ENCODE assay signal across 18 cellular contexts in the genomic region with DNA sequence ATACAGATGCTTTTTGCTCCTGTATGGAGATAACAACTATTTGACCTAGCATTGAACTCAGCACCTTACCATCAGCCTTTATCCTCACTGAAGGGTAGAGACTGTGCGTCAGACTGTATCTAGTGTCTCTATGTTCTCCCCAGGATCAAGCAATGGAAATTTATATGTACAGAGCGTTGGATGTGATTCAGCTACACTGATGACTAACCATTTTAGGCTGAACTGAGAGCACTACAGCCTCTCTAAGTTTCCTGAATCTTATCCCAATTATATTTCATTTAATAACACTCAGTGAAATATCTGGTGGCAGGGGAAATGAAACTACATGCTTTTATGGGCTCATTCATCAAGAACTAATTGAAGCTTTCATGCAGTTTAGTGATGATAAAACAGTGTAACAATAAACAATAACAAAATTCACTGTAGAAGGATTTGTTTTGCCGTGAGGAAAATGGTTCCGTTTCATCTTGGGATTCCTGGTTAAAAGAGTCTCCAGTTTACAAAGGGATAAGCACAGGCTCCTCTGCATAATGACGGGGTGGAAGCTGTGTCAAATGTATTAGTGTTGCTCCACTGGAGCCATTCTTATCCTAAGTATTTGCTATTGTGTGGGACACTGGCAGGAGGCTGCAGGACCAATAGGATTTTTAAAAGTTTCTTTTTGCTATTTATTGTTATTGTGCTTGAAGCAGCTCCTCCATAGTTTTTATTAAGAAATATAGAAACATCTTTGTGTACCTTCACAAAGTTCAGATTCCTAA.
DNase-seq lines count a peak whose midpoint lies in the region; ATAC-seq and TF ChIP-seq lines count a peak whose summit lies in the region.
"Had no signal": no experiment of that assay in that cellular context is flagged by ENCODE, and none has a peak within 500 bp of the region (broad histone marks: within the 10 kb centered on the region; RNA-seq: fewer than 3 reads in every experiment).

No MANE protein-coding gene starts in this region.

- H3K4me1 ChIP-seq in GM23338 (ENCODE audit: insufficient read depth) (peaks cover 11% of the 10 kb centered on the region), neuronal stem cell (ENCODE audit: control insufficient read depth in 2 of 2, insufficient read depth in 1 of 2, low read depth in 1 of 2, low read length in 2 of 2) (peaks cover 6 to 16% of the 10 kb centered on the region in 2 donors)
- H3K4me1 ChIP-seq: heart left ventricle, pancreas had no signal

- no peak overlapping the region for H4K8ac ChIP-seq in neuronal stem cell (ENCODE audit: low read depth, low read length)

- H3K4me2 ChIP-seq in GM23338 (peak overlapping the region; percentile 26), neuronal stem cell (ENCODE audit: insufficient read depth, low read length, poor library complexity, severe bottlenecking) (no peak overlapping the region)

- H2AFZ ChIP-seq in GM23338 (no peak overlapping the region), neuronal stem cell (ENCODE audit: low read length) (peak overlapping the region; percentile 41)

- H3K4me3 ChIP-seq in GM23338 = no peak overlapping the region
- H3K4me3 ChIP-seq in neuronal stem cell (ENCODE audit: low read length in 2 of 2) = peak overlapping the region in 1 of 2 donors; percentile 18
- H3K4me3 ChIP-seq: heart left ventricle, pancreas had no signal

- H3K9me2 ChIP-seq in GM23338 (ENCODE audit: insufficient read depth) = no peaks in the 10 kb centered on the region

- ATAC-seq in GM23338 = peak; percentile 96
- peak; percentile 51 for ATAC-seq in esophagus mucosa
- ATAC-seq in GM18519 (IDR thresholded peaks at IDR 0.05; ENCODE audit: low FRiP score, unreplicated experiment) = no peak
- ATAC-seq in HG03095 (IDR thresholded peaks at IDR 0.05; ENCODE audit: unreplicated experiment) = no peak
- ATAC-seq: activated CD8-positive, alpha-beta T cell treated with anti-CD3 and anti-CD28 coated beads, Interleukin-2, amount 10 ng/mL, durations not matched to agents 7 days and 5 days; heart left ventricle; pancreas; stimulated activated naive CD8-positive, alpha-beta T cell treated with anti-CD3 and anti-CD28 coated beads, Interleukin-15, amount 100 ng/mL, for 72 hours had no signal

- no peak overlapping the region for H3K4ac ChIP-seq in neuronal stem cell (ENCODE audit: low read length)

- H2BK12ac ChIP-seq in neuronal stem cell (ENCODE audit: low read length) = no peak overlapping the region

- no peaks in the 10 kb centered on the region for H3K27me3 Mint-ChIP-seq in GM23338 (ENCODE audit: insufficient read depth, low read depth, poor library complexity)
- no peaks in the 10 kb centered on the region for H3K27me3 Mint-ChIP-seq in activated naive CD4-positive, alpha-beta T cell treated with anti-CD3 and anti-CD28 coated beads, Interleukin-2, amount 10 ng/mL, durations not matched to agents 7 days and 5 days
- H3K27me3 Mint-ChIP-seq: CD4-positive, alpha-beta memory T cell; stimulated activated naive CD8-positive, alpha-beta T cell treated with anti-CD3 and anti-CD28 coated beads, Interleukin-15, amount 100 ng/mL, for 72 hours had no signal

- H3K4me1 Mint-ChIP-seq in GM23338 = peaks cover 28% of the 10 kb centered on the region
- H3K4me1 Mint-ChIP-seq in activated naive CD4-positive, alpha-beta T cell treated with anti-CD3 and anti-CD28 coated beads, Interleukin-2, amount 10 ng/mL, durations not matched to agents 7 days and 5 days = no peaks in the 10 kb centered on the region
- H3K4me1 Mint-ChIP-seq: CD4-positive, alpha-beta memory T cell; stimulated activated naive CD8-positive, alpha-beta T cell treated with anti-CD3 and anti-CD28 coated beads, Interleukin-15, amount 100 ng/mL, for 72 hours had no signal

- H3K27ac ChIP-seq in GM23338 (ENCODE audit: low read depth) (no peak overlapping the region), neuronal stem cell (replicated peaks; ENCODE audit: low read length) (no peak overlapping the region)
- H3K27ac ChIP-seq: heart left ventricle, pancreas had no signal

- H3K27ac Mint-ChIP-seq in GM23338 = no peak overlapping the region
- no peak overlapping the region for H3K27ac Mint-ChIP-seq in activated naive CD4-positive, alpha-beta T cell treated with anti-CD3 and anti-CD28 coated beads, Interleukin-2, amount 10 ng/mL, durations not matched to agents 7 days and 5 days
- H3K27ac Mint-ChIP-seq: activated CD8-positive, alpha-beta T cell treated with anti-CD3 and anti-CD28 coated beads, Interleukin-2, amount 10 ng/mL, durations not matched to agents 7 days and 5 days; CD4-positive, alpha-beta memory T cell; stimulated activated naive CD8-positive, alpha-beta T cell treated with anti-CD3 and anti-CD28 coated beads, Interleukin-15, amount 100 ng/mL, for 72 hours had no signal

- no peak overlapping the region for H3K14ac ChIP-seq in neuronal stem cell (ENCODE audit: low read length)

- WGBS in neuronal stem cell (ENCODE audit: extremely low coverage in 2 of 2, insufficient read length in 2 of 2, insufficient replicate concordance in 1 of 2), 2 donors = no CpG with 5 or more reads among the region's 5 CpGs

- H2BK15ac ChIP-seq in neuronal stem cell (ENCODE audit: low read length) = no peak overlapping the region

- CTCF ChIA-PET in activated naive CD4-positive, alpha-beta T cell treated with anti-CD3 and anti-CD28 coated beads, Interleukin-2, amount 10 ng/mL, durations not matched to agents 7 days and 5 days (lab: Charles Lee) = no interaction called here

- H3K27me3 ChIP-seq in GM23338 (ENCODE audit: insufficient read depth) (no peaks in the 10 kb centered on the region), neuronal stem cell (ENCODE audit: control insufficient read depth in 3 of 3, insufficient read depth in 3 of 3, low read depth in 1 of 3, low read length in 3 of 3) (no peaks in the 10 kb centered on the region)
- H3K27me3 ChIP-seq: heart left ventricle, pancreas had no signal

- H2BK5ac ChIP-seq in neuronal stem cell (ENCODE audit: low read length) = no peak overlapping the region

- H3K79me1 ChIP-seq in neuronal stem cell (ENCODE audit: low read depth, low read length) = no peaks in the 10 kb centered on the region

- no peak overlapping the region for H2AK5ac ChIP-seq in neuronal stem cell (ENCODE audit: low read depth, low read length)

- H3K79me2 ChIP-seq in GM23338 (replicated peaks; ENCODE audit: insufficient read depth) = no peaks in the 10 kb centered on the region

- no peaks in the 10 kb centered on the region for H3K9me3 Mint-ChIP-seq in GM23338
- no peaks in the 10 kb centered on the region for H3K9me3 Mint-ChIP-seq in activated naive CD4-positive, alpha-beta T cell treated with anti-CD3 and anti-CD28 coated beads, Interleukin-2, amount 10 ng/mL, durations not matched to agents 7 days and 5 days

- no peak overlapping the region for H4K91ac ChIP-seq in neuronal stem cell (ENCODE audit: low read depth, low read length, poor library complexity)

- H3F3A ChIP-seq in GM23338 (replicated peaks; ENCODE audit: low read depth) = no peaks in the 10 kb centered on the region

- no peak overlapping the region for H3K18ac ChIP-seq in neuronal stem cell (ENCODE audit: low read length)

- no peak overlapping the region for H3K4me3 Mint-ChIP-seq in GM23338
- H3K4me3 Mint-ChIP-seq in activated naive CD4-positive, alpha-beta T cell treated with anti-CD3 and anti-CD28 coated beads, Interleukin-2, amount 10 ng/mL, durations not matched to agents 7 days and 5 days = no peak overlapping the region
- H3K4me3 Mint-ChIP-seq: activated CD8-positive, alpha-beta T cell treated with anti-CD3 and anti-CD28 coated beads, Interleukin-2, amount 10 ng/mL, durations not matched to agents 7 days and 5 days; CD4-positive, alpha-beta memory T cell; stimulated activated naive CD8-positive, alpha-beta T cell treated with anti-CD3 and anti-CD28 coated beads, Interleukin-15, amount 100 ng/mL, for 72 hours had no signal

- DNase-seq in GM23338 (ENCODE audit: low spot score) (peak; percentile 44), NCI-H774 (lab: John Stamatoyannopoulos, UW) (peak; percentile 16), neuronal stem cell (ENCODE audit: low spot score) (peak; percentile 85), NCI-H1436 treated with DMSO at 0.1 percent for 48 hours (lab: John Stamatoyannopoulos, UW) (no peak)
- no peak for DNase-seq in activated naive CD4-positive, alpha-beta T cell treated with anti-CD3 and anti-CD28 coated beads, Interleukin-2, amount 10 ng/mL, durations not matched to agents 7 days and 5 days
- DNase-seq: activated CD8-positive, alpha-beta T cell treated with anti-CD3 and anti-CD28 coated beads, Interleukin-2, amount 10 ng/mL, durations not matched to agents 7 days and 5 days; activated naive CD4-positive, alpha-beta T cell treated with anti-CD3 and anti-CD28 coated beads, Interleukin-2, amount 50 U/mL, for 16 hours; CD4-positive, alpha-beta memory T cell; cortex of kidney; heart left ventricle; mammary epithelial cell; NCI-H1694 treated with DMSO at 0.1 percent for 48 hours; pancreas; stimulated activated naive CD8-positive, alpha-beta T cell treated with anti-CD3 and anti-CD28 coated beads, Interleukin-15, amount 100 ng/mL, for 72 hours; T-helper 2 cell had no signal

- H2BK120ac ChIP-seq in neuronal stem cell (ENCODE audit: low read depth, low read length) = no peak overlapping the region

- H4K20me1 ChIP-seq in GM23338 (replicated peaks; ENCODE audit: insufficient read depth) = no peaks in the 10 kb centered on the region

- H3K9me3 ChIP-seq in neuronal stem cell (replicated peaks in 1 of 2; ENCODE audit: control insufficient read depth in 2 of 2, insufficient read depth in 1 of 2, low read depth in 1 of 2, low read length in 2 of 2) = no peaks in the 10 kb centered on the region
- H3K9me3 ChIP-seq: heart left ventricle, pancreas had no signal

- no peak overlapping the region for H3K23ac ChIP-seq in neuronal stem cell (ENCODE audit: low read depth, low read length, poor library complexity)

- TF ChIP-seq CTCF in GM23338 (conservative IDR thresholded peaks at IDR 0.05; ENCODE audit: low read depth in 2 of 2) = no peak

- no peaks in the 10 kb centered on the region for H3K36me3 Mint-ChIP-seq in GM23338 (ENCODE audit: low read depth)
- H3K36me3 Mint-ChIP-seq in activated naive CD4-positive, alpha-beta T cell treated with anti-CD3 and anti-CD28 coated beads, Interleukin-2, amount 10 ng/mL, durations not matched to agents 7 days and 5 days = no peaks in the 10 kb centered on the region
- H3K36me3 Mint-ChIP-seq: CD4-positive, alpha-beta memory T cell had no signal

- H3K9ac ChIP-seq in neuronal stem cell (ENCODE audit: low read depth, low read length, poor library complexity) = no peak overlapping the region

- H3K36me3 ChIP-seq in GM23338 (ENCODE audit: insufficient read depth) = no peaks in the 10 kb centered on the region
- H3K36me3 ChIP-seq in neuronal stem cell (replicated peaks in 1 of 2; ENCODE audit: control insufficient read depth in 2 of 2, insufficient read depth in 2 of 2, low read length in 2 of 2) = no peaks in the 10 kb centered on the region
- H3K36me3 ChIP-seq: heart left ventricle, pancreas had no signal

TF ChIP-seq in GM23338, 12 proteins besides CTCF, POLR2A, EP300 and RAD21 (continues in another document):
- TF ChIP-seq POLR2AphosphoS5 (IDR thresholded peaks at IDR 0.05; ENCODE audit: low read depth) (no peak), JUNB (IDR thresholded peaks at IDR 0.05; ENCODE audit: unreplicated experiment) (no peak)

Comparison
In these comparisons a context has a peak if more than half of its experiments do, and no peak if none do; other contexts are left out.
1. ATAC-seq: peak in GM23338 (single experiment) and esophagus mucosa (single experiment); none in GM18519 (single experiment) and HG03095 (single experiment).
2. DNase-seq: peak in GM23338 (single experiment), NCI-H774 (single experiment) and neuronal stem cell (single experiment); none in activated naive CD4-positive, alpha-beta T cell treated with anti-CD3 and anti-CD28 coated beads, Interleukin-2, amount 10 ng/mL, durations not matched to agents 7 days and 5 days (single experiment) and NCI-H1436 treated with DMSO at 0.1 percent for 48 hours (single experiment).